8 cellular contexts compared by ENCODE assay signal in genomic region chr2:86225581-86225980, GRCh38. TPM values are rescaled to one million over a fixed set of nuclear protein-coding genes. Genes with fewer than 3 reads are reported as not detected.
DNase-seq lines count a peak whose midpoint lies in the region; ATAC-seq and TF ChIP-seq lines count a peak whose summit lies in the region.

No MANE protein-coding gene starts in this region.

- BruUV-seq in A673 (replicated peaks; lab: Mats Ljungman, UMichigan): no TSS peak

- no peaks in the 10 kb centered on the region for H3K9me3 Mint-ChIP-seq in activated CD4-positive, alpha-beta T cell treated with anti-CD3 and anti-CD28 coated beads, Interleukin-2, amount 10 ng/mL, durations not matched to agents 7 days and 5 days

- no peaks in the 10 kb centered on the region for H3K36me3 Mint-ChIP-seq in activated CD4-positive, alpha-beta T cell treated with anti-CD3 and anti-CD28 coated beads, Interleukin-2, amount 10 ng/mL, durations not matched to agents 7 days and 5 days (ENCODE audit: low read depth)

- intact Hi-C loops in A673 (cut with micrococcal nuclease; ENCODE audit: unreplicated experiment): no loop called here

- no peaks in the 10 kb centered on the region for H3K27me3 Mint-ChIP-seq in activated CD4-positive, alpha-beta T cell treated with anti-CD3 and anti-CD28 coated beads, Interleukin-2, amount 10 ng/mL, durations not matched to agents 7 days and 5 days

- POLR2A ChIA-PET in activated CD4-positive, alpha-beta T cell treated with anti-CD3 and anti-CD28 coated beads, Interleukin-2, amount 10 ng/mL, durations not matched to agents 7 days and 5 days (lab: Charles Lee): no interaction called here
- POLR2A ChIA-PET in A673 (lab: Charles Lee; ENCODE audit: low non-redundant PET) (no interaction called here), HEK293T (lab: Yijun Ruan, JAX) (no interaction called here)

- H3K9me3 ChIP-seq in A673 (ENCODE audit: low read depth, low read length, poor library complexity, severe bottlenecking): no peaks in the 10 kb centered on the region

- peak overlapping the region; percentile 96 for H3K27ac Mint-ChIP-seq in activated CD4-positive, alpha-beta T cell treated with anti-CD3 and anti-CD28 coated beads, Interleukin-2, amount 10 ng/mL, durations not matched to agents 7 days and 5 days

- no peaks in the 10 kb centered on the region for H3K36me3 ChIP-seq in A673 (ENCODE audit: insufficient read depth, low read length, poor library complexity, severe bottlenecking)

- peaks cover 32% of the 10 kb centered on the region for H3K4me1 Mint-ChIP-seq in activated CD4-positive, alpha-beta T cell treated with anti-CD3 and anti-CD28 coated beads, Interleukin-2, amount 10 ng/mL, durations not matched to agents 7 days and 5 days

- no peak overlapping the region for H3K4me3 ChIP-seq in fibroblast of villous mesenchyme (ENCODE audit: low read depth, low read length)
- no peak overlapping the region for H3K4me3 ChIP-seq in A673 (ENCODE audit: low read depth, low read length, poor library complexity, severe bottlenecking)

- H3K27me3 ChIP-seq in A673 (replicated peaks; ENCODE audit: insufficient read depth, low read depth, low read length, poor library complexity): no peaks in the 10 kb centered on the region

- no peak overlapping the region for H3K4me3 Mint-ChIP-seq in activated CD4-positive, alpha-beta T cell treated with anti-CD3 and anti-CD28 coated beads, Interleukin-2, amount 10 ng/mL, durations not matched to agents 7 days and 5 days

- H3K4me1 ChIP-seq in A673 (ENCODE audit: insufficient read depth, low read length, poor library complexity, severe bottlenecking): peaks cover 12% of the 10 kb centered on the region

- ATAC-seq in GM18517 (IDR thresholded peaks at IDR 0.05; ENCODE audit: unreplicated experiment) (peak; percentile 52), HG03103 (IDR thresholded peaks at IDR 0.05; ENCODE audit: low read depth, unreplicated experiment) (peak; percentile 43)

- no peak overlapping the region for H3K27ac ChIP-seq in A673 (ENCODE audit: low read depth, low read length, poor library complexity, severe bottlenecking)

- DNase-seq in activated CD4-positive, alpha-beta T cell treated with anti-CD3 and anti-CD28 coated beads, Interleukin-2, amount 10 ng/mL, durations not matched to agents 7 days and 5 days: peak; percentile 72
- peak; percentile 10 for DNase-seq in fibroblast of villous mesenchyme (ENCODE audit: low read depth)
- DNase-seq in stimulated activated CD4-positive, alpha-beta T cell treated with anti-CD3 and anti-CD28 coated beads, Interleukin-12 subunit alpha, Interleukin-12 subunit beta, amount 100 ng/mL, for 48 hours (ENCODE audit: low read depth in 2 of 3, low spot score in 1 of 3): peak; percentile 17 to 37 (median 21)
- no peak for DNase-seq in NCI-H82 (lab: John Stamatoyannopoulos, UW)
- DNase-seq in A673 (ENCODE audit: low spot score): no peak
- no peak for DNase-seq in HEK293T (ENCODE audit: extremely low spot score)

- no peak for TF ChIP-seq CTCF in fibroblast of villous mesenchyme (IDR thresholded peaks at IDR 0.05; ENCODE audit: insufficient read depth, low read depth, low read length)
- TF ChIP-seq CTCF in A673 (conservative IDR thresholded peaks at IDR 0.05; ENCODE audit: low read depth, low read length): no peak

- CTCF ChIA-PET in activated CD4-positive, alpha-beta T cell treated with anti-CD3 and anti-CD28 coated beads, Interleukin-2, amount 10 ng/mL, durations not matched to agents 7 days and 5 days (lab: Charles Lee): interaction anchor here (1.0 kb wide), 1 partner anchor 15 kb away, joined by 4 read pairs; no protein-coding TSS in a partner anchor
- CTCF ChIA-PET in A673 (lab: Charles Lee) (interaction anchor here (0.6 to 0.7 kb wide), 2 partner anchors 10 to 103 kb away, joined by 3 to 9 read pairs; no protein-coding TSS in a partner anchor), HEK293T (lab: Yijun Ruan, JAX) (no interaction called here)

TF ChIP-seq in HEK293T, 16 proteins besides CTCF, POLR2A, EP300 and RAD21:
- TF ChIP-seq L3MBTL2 (conservative IDR thresholded peaks at IDR 0.05) (no peak), ELF4 (IDR thresholded peaks at IDR 0.05) (no peak), CTBP1 (IDR thresholded peaks at IDR 0.05; ENCODE audit: borderline replicate concordance) (no peak), NFRKB (IDR thresholded peaks at IDR 0.05) (no peak), TARDBP (IDR thresholded peaks at IDR 0.05) (no peak)

RNA-seq across cellular contexts. Expression of gene MRPL35, which starts 26.3 kb away (rescaled TPM):
- 10 to 100 TPM; 45.0 to 58.0 TPM for total RNA-seq in activated CD4-positive, alpha-beta T cell treated with anti-CD3 and anti-CD28 coated beads, Interleukin-2, amount 10 ng/mL, durations not matched to agents 7 days and 5 days
- total RNA-seq in fibroblast of villous mesenchyme (51.4 and 54.4 TPM in 2 replicates), A673 (2021) (81.9 and 97.7 TPM in 2 replicates)

RNA-seq across cellular contexts. Expression of gene IMMT, which starts 30.3 kb away (rescaled TPM):
- 100 to 1,000 TPM; 130 to 135 TPM for total RNA-seq in activated CD4-positive, alpha-beta T cell treated with anti-CD3 and anti-CD28 coated beads, Interleukin-2, amount 10 ng/mL, durations not matched to agents 7 days and 5 days
- 66.0 and 67.8 TPM in 2 replicates for total RNA-seq in fibroblast of villous mesenchyme
- total RNA-seq in A673 (2021): 172 and 174 TPM in 2 replicates

Comparison
In these comparisons a context has a peak if more than half of its experiments do, and no peak if none do; other contexts are left out.
1. DNase-seq: peak in activated CD4-positive, alpha-beta T cell treated with anti-CD3 and anti-CD28 coated beads, Interleukin-2, amount 10 ng/mL, durations not matched to agents 7 days and 5 days (single experiment), fibroblast of villous mesenchyme (single experiment) and stimulated activated CD4-positive, alpha-beta T cell treated with anti-CD3 and anti-CD28 coated beads, Interleukin-12 subunit alpha, Interleukin-12 subunit beta, amount 100 ng/mL, for 48 hours (3 of 3); none in NCI-H82 (single experiment), A673 (single experiment) and HEK293T (single experiment).